In genomic region chr4:153374471-153374870, GRCh38 we compare ENCODE assay signal across 24 cellular contexts. TPM values are rescaled to one million over a fixed set of nuclear protein-coding genes. Genes with fewer than 3 reads are reported as not detected.
"Had no signal": no experiment of that assay in that cellular context is flagged by ENCODE, and none has a peak within 500 bp of the region (broad histone marks: within the 10 kb centered on the region; RNA-seq: fewer than 3 reads in every experiment).

No MANE protein-coding gene starts in this region.

- H3K27ac ChIP-seq: breast epithelium, esophagus squamous epithelium, left lung, neural progenitor cell, sigmoid colon, testis, uterus had no signal

- H3K27me3 Mint-ChIP-seq: activated naive CD4-positive, alpha-beta T cell treated with anti-CD3 and anti-CD28 coated beads, Interleukin-2, amount 50 U/mL, for 24 hours; naive thymus-derived CD8-positive, alpha-beta T cell; stimulated activated naive B cell treated with anti-CD40 and anti-IgM and Interleukin-4, amounts not matched to agents 10 μg/mL and 1 μg/mL and 100 μg/mL, for 72 hours had no signal

- H3K27me3 ChIP-seq: breast epithelium, esophagus squamous epithelium, left lung, neural progenitor cell, sigmoid colon, testis, uterus had no signal

- H3K4me3 Mint-ChIP-seq: activated naive CD4-positive, alpha-beta T cell treated with anti-CD3 and anti-CD28 coated beads, Interleukin-2, amount 50 U/mL, for 24 hours; endodermal cell; mesothelial cell of epicardium; naive thymus-derived CD8-positive, alpha-beta T cell; neural progenitor cell; stimulated activated naive B cell treated with anti-CD40 and anti-IgM and Interleukin-4, amounts not matched to agents 10 μg/mL and 1 μg/mL and 100 μg/mL, for 72 hours; WTC11 had no signal

- DNase-seq: activated gamma-delta T cell treated with Interleukin-2 at 50 U/mL for 16 hours; activated T-cell treated with anti-CD3 and anti-CD28 coated beads, Interleukin-2, amount 50 U/mL, for 1 hour; cerebellar nuclear complex; cortex of kidney; endodermal cell; esophagus squamous epithelium; left lung; naive thymus-derived CD8-positive, alpha-beta T cell; retina; sigmoid colon; stimulated activated CD4-positive, alpha-beta T cell treated with anti-CD3 and anti-CD28 coated beads, Interleukin-2, amount 100 ng/mL, for 48 hours; stimulated activated CD8-positive, alpha-beta memory T cell treated with anti-CD3 and anti-CD28 coated beads, Interleukin-4, amount 100 ng/mL, for 48 hours; stimulated activated naive B cell treated with anti-CD40 and anti-IgM and Interleukin-4, amounts not matched to agents 10 μg/mL and 1 μg/mL and 100 μg/mL, for 72 hours; T-helper 1 cell; T-helper 9 cell; testis; trophoblast cell; uterus had no signal

- H3K9me3 ChIP-seq: sigmoid colon, testis, uterus had no signal

- H3K27ac Mint-ChIP-seq: endodermal cell; mesothelial cell of epicardium; naive thymus-derived CD8-positive, alpha-beta T cell; neural progenitor cell; stimulated activated naive B cell treated with anti-CD40 and anti-IgM and Interleukin-4, amounts not matched to agents 10 μg/mL and 1 μg/mL and 100 μg/mL, for 72 hours; WTC11 had no signal

- H3K9ac ChIP-seq: neural progenitor cell had no signal

- H3K4me3 ChIP-seq: breast epithelium, esophagus squamous epithelium, left lung, lung, neural progenitor cell, sigmoid colon, testis, uterus had no signal

- H3K4me1 ChIP-seq: breast epithelium, esophagus squamous epithelium, left lung, neural progenitor cell, sigmoid colon, testis, uterus had no signal

- H3K36me3 ChIP-seq: breast epithelium, esophagus squamous epithelium, left lung, neural progenitor cell, sigmoid colon, uterus had no signal

- H3K4me1 Mint-ChIP-seq: activated naive CD4-positive, alpha-beta T cell treated with anti-CD3 and anti-CD28 coated beads, Interleukin-2, amount 50 U/mL, for 24 hours; endodermal cell; neural progenitor cell; WTC11 had no signal

RNA-seq across cellular contexts. Expression of gene MND1, which starts 30.0 kb away (rescaled TPM):
- total RNA-seq: naive thymus-derived CD8-positive, alpha-beta T cell had no signal
